Comparison of ENCODE assay signal across 3 cellular contexts in genomic region chr6:85383042-85383441, GRCh38.
TF ChIP-seq lines count a peak whose summit lies in the region.

No MANE protein-coding gene starts in this region.

TF ChIP-seq in endothelial cell of umbilical vein, 7 proteins besides CTCF, POLR2A, EP300 and RAD21 (continued from another document):
- TF ChIP-seq JUN (IDR thresholded peaks at IDR 0.05; ENCODE audit: borderline replicate concordance, insufficient read depth, insufficient read length, low read depth) (no peak), POLR2AphosphoS5 (IDR thresholded peaks at IDR 0.05; ENCODE audit: insufficient read depth, low read depth, low read length) (no peak)
TF ChIP-seq in endothelial cell of umbilical vein: peak in this region for 0.

TF ChIP-seq in HepG2, 621 proteins besides CTCF, POLR2A, EP300 and RAD21 (continued from another document and continues in another):
- TF ChIP-seq, protein P1, sequence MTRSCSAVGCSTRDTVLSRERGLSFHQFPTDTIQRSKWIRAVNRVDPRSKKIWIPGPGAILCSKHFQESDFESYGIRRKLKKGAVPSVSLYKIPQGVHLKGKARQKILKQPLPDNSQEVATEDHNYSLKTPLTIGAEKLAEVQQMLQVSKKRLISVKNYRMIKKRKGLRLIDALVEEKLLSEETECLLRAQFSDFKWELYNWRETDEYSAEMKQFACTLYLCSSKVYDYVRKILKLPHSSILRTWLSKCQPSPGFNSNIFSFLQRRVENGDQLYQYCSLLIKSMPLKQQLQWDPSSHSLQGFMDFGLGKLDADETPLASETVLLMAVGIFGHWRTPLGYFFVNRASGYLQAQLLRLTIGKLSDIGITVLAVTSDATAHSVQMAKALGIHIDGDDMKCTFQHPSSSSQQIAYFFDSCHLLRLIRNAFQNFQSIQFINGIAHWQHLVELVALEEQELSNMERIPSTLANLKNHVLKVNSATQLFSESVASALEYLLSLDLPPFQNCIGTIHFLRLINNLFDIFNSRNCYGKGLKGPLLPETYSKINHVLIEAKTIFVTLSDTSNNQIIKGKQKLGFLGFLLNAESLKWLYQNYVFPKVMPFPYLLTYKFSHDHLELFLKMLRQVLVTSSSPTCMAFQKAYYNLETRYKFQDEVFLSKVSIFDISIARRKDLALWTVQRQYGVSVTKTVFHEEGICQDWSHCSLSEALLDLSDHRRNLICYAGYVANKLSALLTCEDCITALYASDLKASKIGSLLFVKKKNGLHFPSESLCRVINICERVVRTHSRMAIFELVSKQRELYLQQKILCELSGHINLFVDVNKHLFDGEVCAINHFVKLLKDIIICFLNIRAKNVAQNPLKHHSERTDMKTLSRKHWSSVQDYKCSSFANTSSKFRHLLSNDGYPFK (CRISPR knock-in tag; IDR thresholded peaks at IDR 0.05; ENCODE audit: borderline replicate concordance), result no peak
- TF ChIP-seq ZNF101 (CRISPR knock-in tag; IDR thresholded peaks at IDR 0.05; ENCODE audit: borderline replicate concordance, low read depth) (no peak), ZFP36L2 (CRISPR knock-in tag; IDR thresholded peaks at IDR 0.05) (no peak), SNAPC2 (CRISPR knock-in tag; IDR thresholded peaks at IDR 0.05) (no peak), MYNN (CRISPR knock-in tag; IDR thresholded peaks at IDR 0.05; ENCODE audit: low read depth) (no peak), GFI1 (CRISPR knock-in tag; IDR thresholded peaks at IDR 0.05; ENCODE audit: borderline replicate concordance) (no peak), ZZZ3 (CRISPR knock-in tag; IDR thresholded peaks at IDR 0.05; ENCODE audit: borderline replicate concordance) (no peak), ZNF878 (CRISPR knock-in tag; IDR thresholded peaks at IDR 0.05) (no peak), FOXP4 (CRISPR knock-in tag; IDR thresholded peaks at IDR 0.05) (no peak), PHF8 (CRISPR knock-in tag; IDR thresholded peaks at IDR 0.05) (no peak), KLF12 (CRISPR knock-in tag; IDR thresholded peaks at IDR 0.05; ENCODE audit: borderline replicate concordance) (no peak), ADNP (CRISPR knock-in tag; IDR thresholded peaks at IDR 0.05) (no peak), ESRRA (CRISPR knock-in tag; IDR thresholded peaks at IDR 0.05; ENCODE audit: low read depth) (no peak), DPF2 (CRISPR knock-in tag; IDR thresholded peaks at IDR 0.05; ENCODE audit: borderline replicate concordance, low read depth) (no peak), ZNF772 (CRISPR knock-in tag; IDR thresholded peaks at IDR 0.05) (no peak)
- TF ChIP-seq, protein P2, sequence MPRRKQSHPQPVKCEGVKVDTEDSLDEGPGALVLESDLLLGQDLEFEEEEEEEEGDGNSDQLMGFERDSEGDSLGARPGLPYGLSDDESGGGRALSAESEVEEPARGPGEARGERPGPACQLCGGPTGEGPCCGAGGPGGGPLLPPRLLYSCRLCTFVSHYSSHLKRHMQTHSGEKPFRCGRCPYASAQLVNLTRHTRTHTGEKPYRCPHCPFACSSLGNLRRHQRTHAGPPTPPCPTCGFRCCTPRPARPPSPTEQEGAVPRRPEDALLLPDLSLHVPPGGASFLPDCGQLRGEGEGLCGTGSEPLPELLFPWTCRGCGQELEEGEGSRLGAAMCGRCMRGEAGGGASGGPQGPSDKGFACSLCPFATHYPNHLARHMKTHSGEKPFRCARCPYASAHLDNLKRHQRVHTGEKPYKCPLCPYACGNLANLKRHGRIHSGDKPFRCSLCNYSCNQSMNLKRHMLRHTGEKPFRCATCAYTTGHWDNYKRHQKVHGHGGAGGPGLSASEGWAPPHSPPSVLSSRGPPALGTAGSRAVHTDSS (CRISPR knock-in tag; conservative IDR thresholded peaks at IDR 0.05), result no peak
- TF ChIP-seq, protein P3, sequence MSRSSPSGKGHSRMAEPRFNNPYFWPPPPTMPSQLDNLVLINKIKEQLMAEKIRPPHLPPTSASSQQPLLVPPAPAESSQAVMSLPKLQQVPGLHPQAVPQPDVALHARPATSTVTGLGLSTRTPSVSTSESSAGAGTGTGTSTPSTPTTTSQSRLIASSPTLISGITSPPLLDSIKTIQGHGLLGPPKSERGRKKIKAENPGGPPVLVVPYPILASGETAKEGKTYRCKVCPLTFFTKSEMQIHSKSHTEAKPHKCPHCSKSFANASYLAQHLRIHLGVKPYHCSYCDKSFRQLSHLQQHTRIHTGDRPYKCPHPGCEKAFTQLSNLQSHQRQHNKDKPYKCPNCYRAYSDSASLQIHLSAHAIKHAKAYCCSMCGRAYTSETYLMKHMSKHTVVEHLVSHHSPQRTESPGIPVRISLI (CRISPR knock-in tag; IDR thresholded peaks at IDR 0.05; ENCODE audit: borderline replicate concordance), result no peak

TF ChIP-seq in HEK293T, 16 proteins besides CTCF, POLR2A, EP300 and RAD21 (continued from another document):
- TF ChIP-seq PKNOX1 (IDR thresholded peaks at IDR 0.05), result no peak
- TF ChIP-seq SUZ12 (IDR thresholded peaks at IDR 0.05), result no peak
- no peak for TF ChIP-seq ZNF384 (IDR thresholded peaks at IDR 0.05)
- no peak for TF ChIP-seq FOXK2 (IDR thresholded peaks at IDR 0.05)
